In the genomic region with DNA sequence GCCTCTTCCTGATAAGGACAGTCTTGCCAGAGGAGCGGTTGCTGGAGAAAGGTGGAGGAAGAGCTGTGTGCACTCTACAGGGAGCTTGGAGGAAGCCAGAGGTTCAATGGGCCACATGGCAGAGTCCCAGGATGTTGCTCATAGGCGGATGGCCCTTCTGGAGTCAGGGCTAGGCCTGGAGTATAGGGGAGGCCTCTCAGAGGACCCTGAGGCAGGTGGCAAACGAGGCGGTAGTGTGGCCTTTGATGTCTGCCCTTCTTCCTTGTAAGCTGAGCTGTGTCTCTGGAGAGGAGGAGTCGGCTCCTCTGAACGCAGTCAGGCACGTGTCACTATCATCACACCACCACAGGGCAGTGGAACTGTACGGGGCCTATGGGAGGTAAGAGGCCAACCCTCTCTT, we compare ENCODE assay signal across 17 cellular contexts. TPM values are rescaled to one million over a fixed set of nuclear protein-coding genes. Genes with fewer than 3 reads are reported as not detected.
DNase-seq lines count a peak whose midpoint lies in the region; ATAC-seq, FAIRE-seq and TF ChIP-seq lines count a peak whose summit lies in the region.
"Had no signal": no experiment of that assay in that cellular context is flagged by ENCODE, and none has a peak within 500 bp of the region (broad histone marks: within the 10 kb centered on the region; RNA-seq: fewer than 3 reads in every experiment).

No MANE protein-coding gene starts in this region.

- no peak overlapping the region for H3K27ac Mint-ChIP-seq in CD14-positive monocyte

- no peak overlapping the region for H3K4me3 Mint-ChIP-seq in CD14-positive monocyte

- ATAC-seq in body of pancreas (no peak), HG03175 (IDR thresholded peaks at IDR 0.05; ENCODE audit: unreplicated experiment) (no peak)

- H3K27me3 ChIP-seq in bronchial epithelial cell (ENCODE audit: control insufficient read depth, insufficient read depth, low read length): no peaks in the 10 kb centered on the region
- no peaks in the 10 kb centered on the region for H3K27me3 ChIP-seq in body of pancreas
- H3K27me3 ChIP-seq: BLaER1 treated with 17β-estradiol and CSF1 and Interleukin-3, amounts not matched to agents 10 nM and 100 nM had no signal

- no peak for TF ChIP-seq POLR2A in body of pancreas (IDR thresholded peaks at IDR 0.05)

- no peaks in the 10 kb centered on the region for H3K4me1 ChIP-seq in body of pancreas

- H3K27me3 Mint-ChIP-seq in CD14-positive monocyte (ENCODE audit: low read depth in 3 of 3): peaks cover 10 to 30% (median 12%) of the 10 kb centered on the region in 3 donors

- H3K4me3 ChIP-seq in bronchial epithelial cell (ENCODE audit: low read depth, low read length) (no peak overlapping the region), body of pancreas (no peak overlapping the region)
- H3K4me3 ChIP-seq: BLaER1 treated with 17β-estradiol and CSF1 and Interleukin-3, amounts not matched to agents 10 nM and 100 nM; SK-N-MC had no signal

- no peak overlapping the region for H3K27ac ChIP-seq in body of pancreas
- H3K27ac ChIP-seq: BLaER1 treated with 17β-estradiol and CSF1 and Interleukin-3, amounts not matched to agents 10 nM and 100 nM; SK-N-MC had no signal

- TF ChIP-seq CTCF in CD14-positive monocyte (IDR thresholded peaks at IDR 0.05) (no peak), bronchial epithelial cell (IDR thresholded peaks at IDR 0.05; ENCODE audit: insufficient read depth, low read length, severe bottlenecking) (no peak), body of pancreas (IDR thresholded peaks at IDR 0.05) (no peak)

- DNase-seq in CD14-positive monocyte (ENCODE audit: low spot score) (peak; percentile 32), NCI-H2029 (lab: John Stamatoyannopoulos, UW) (peak; percentile 74), bronchial epithelial cell (ENCODE audit: low read depth) (no peak), left kidney (ENCODE audit: low read depth, low spot score) (peak; percentile 60), body of pancreas (no peak), retina (no peak)
- DNase-seq in central memory CD4-positive, alpha-beta T cell: no peak
- DNase-seq: GOT3, NCI-H1092, NCI-H1694, NCI-H446, NCI-H774, Right ventricle myocardium superior had no signal

- H3K4me1 Mint-ChIP-seq in CD14-positive monocyte: no peaks in the 10 kb centered on the region

- WGBS in body of pancreas, 2 donors: 63 to 76% methylated on average over 2 to 8 of the region's 8 CpGs

- FAIRE-seq in bronchial epithelial cell (lab: Jason Lieb, UNC): peak; percentile 32
- FAIRE-seq: A204.1 had no signal

- peaks cover 0 to 1% (median 0%) of the 10 kb centered on the region in 7 donors for H3K9me3 Mint-ChIP-seq in CD14-positive monocyte

- H3K9me3 ChIP-seq in body of pancreas: no peaks in the 10 kb centered on the region
- H3K9me3 ChIP-seq: BLaER1 treated with 17β-estradiol and CSF1 and Interleukin-3, amounts not matched to agents 10 nM and 100 nM had no signal

- H3K36me3 ChIP-seq in bronchial epithelial cell (ENCODE audit: control insufficient read depth, insufficient read depth, low read length): peaks cover 44% of the 10 kb centered on the region
- no peaks in the 10 kb centered on the region for H3K36me3 ChIP-seq in body of pancreas (replicated peaks in 1 of 2; ENCODE audit: insufficient read depth in 1 of 2, low read depth in 2 of 2)
- H3K36me3 ChIP-seq: BLaER1 treated with 17β-estradiol and CSF1 and Interleukin-3, amounts not matched to agents 10 nM and 100 nM had no signal

- intact Hi-C loops in CD14-positive monocyte (cut with micrococcal nuclease) (no loop called here), body of pancreas (cut with DNase I) (no loop called here)

- no peaks in the 10 kb centered on the region for H3K36me3 Mint-ChIP-seq in CD14-positive monocyte

RNA-seq across cellular contexts. Expression of a gene that starts 8.6 kb away (rescaled TPM):
- not detected for polyA plus RNA-seq in CD14-positive monocyte
- total RNA-seq in bronchial epithelial cell: 117 and 337 TPM in 2 replicates
- total RNA-seq in body of pancreas: under 1 TPM in 1 of 2 donors, not detected in 1; 0.33 TPM

Comparison
In these comparisons a context has a peak if more than half of its experiments do, and no peak if none do; other contexts are left out.
1. DNase-seq: peak in CD14-positive monocyte (single experiment), NCI-H2029 (single experiment) and left kidney (single experiment); none in bronchial epithelial cell (single experiment), central memory CD4-positive, alpha-beta T cell (single experiment), body of pancreas (0 of 4) and retina (single experiment).
2. RNA of a gene that starts 8.6 kb away (total RNA-seq): 117 to 337 TPM in bronchial epithelial cell; 0.33 TPM in body of pancreas; every median in the first group is over 10 times any median in the second.